ENCODE assay signal across 22 cellular contexts in genomic region chr11:45869551-45869950, GRCh38. TPM values are rescaled to one million over a fixed set of nuclear protein-coding genes. Genes with fewer than 3 reads are reported as not detected.
"Had no signal": no experiment of that assay in that cellular context is flagged by ENCODE, and none has a peak within 500 bp of the region (broad histone marks: within the 10 kb centered on the region; RNA-seq: fewer than 3 reads in every experiment).

No MANE protein-coding gene starts in this region.

- H3K27me3 ChIP-seq: SJSA1 had no signal

- H3K27ac ChIP-seq: HL-60, SJSA1, SK-N-MC had no signal

- H3K4me1 Mint-ChIP-seq: IgD-negative memory B cell had no signal

- H3K9me3 Mint-ChIP-seq: IgD-negative memory B cell had no signal

- H3K4me3 ChIP-seq: SJSA1, SK-N-MC had no signal

- H3K9me3 ChIP-seq: SJSA1 had no signal

- H3K27me3 Mint-ChIP-seq: IgD-negative memory B cell had no signal

- DNase-seq: KBM-7, MV-4-11, NCI-H1048, NCI-H1105, NCI-H1417, NCI-H1436 treated with DMSO at 0.1 percent for 48 hours, NCI-H1694, NCI-H187 treated with DMSO at 0.1 percent for 48 hours, NCI-H2081, NCI-H2107, NCI-H2227 treated with DMSO at 0.1 percent for 48 hours, NCI-H524, NCI-H69, NCI-H774, Right ventricle myocardium superior, RPMI8226, SIG-M5 had no signal

RNA-seq across cellular contexts. Expression of gene FREY1, which starts 37.5 kb away (rescaled TPM):
- total RNA-seq: Right ventricle myocardium superior had no signal
- polyA plus RNA-seq: IgD-negative memory B cell had no signal

RNA-seq across cellular contexts. Expression of gene LARGE2, which starts 52.9 kb away (rescaled TPM):
- total RNA-seq: LHCN-M2, Right ventricle myocardium superior, SJSA1 had no signal
